In the genomic region with DNA sequence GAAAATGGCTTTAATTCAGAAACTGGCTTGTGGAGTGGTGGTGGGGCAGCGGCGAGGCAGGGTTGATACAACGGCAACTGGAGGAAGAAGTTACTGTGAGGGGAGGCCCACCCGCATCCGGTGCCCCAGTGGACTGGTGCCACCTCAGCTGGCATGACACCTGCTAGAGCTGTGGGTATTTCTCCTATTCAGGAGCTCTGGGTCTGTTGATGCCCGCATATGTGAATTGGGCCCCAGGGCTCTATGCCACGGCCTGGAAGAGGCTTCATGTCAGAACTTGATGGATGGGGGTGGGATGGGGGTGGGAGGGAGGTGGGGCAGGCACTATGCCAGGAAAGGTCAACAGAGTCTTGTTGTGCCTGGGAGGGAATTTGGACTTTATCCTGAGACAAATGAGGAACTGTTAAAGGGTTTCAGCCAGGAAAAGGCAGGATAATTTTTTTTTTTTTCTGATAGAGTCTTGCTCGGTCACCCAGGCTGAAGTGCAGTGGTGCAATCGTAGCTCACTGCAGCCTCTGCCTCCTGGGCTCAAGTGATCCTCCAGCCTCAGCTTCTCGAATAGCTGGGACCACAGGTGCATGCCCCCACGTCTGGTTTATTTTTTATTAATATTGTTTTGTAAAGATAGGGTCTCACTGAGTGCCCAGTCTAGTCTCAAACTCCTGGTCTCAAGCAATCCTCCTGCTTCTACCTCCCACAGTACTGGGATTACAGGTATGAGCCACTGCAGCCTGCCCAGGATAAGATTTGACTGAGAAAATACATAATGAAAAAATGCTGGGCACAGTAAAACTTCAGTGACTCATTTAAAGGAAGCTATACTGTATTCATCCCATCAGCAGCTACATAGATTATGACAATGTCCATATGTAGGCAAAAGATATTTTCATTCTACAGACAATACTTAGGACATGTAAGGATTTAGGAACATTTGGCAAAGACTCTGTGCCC, we compare ENCODE assay signal across 1 cellular context.
TF ChIP-seq lines count a peak whose summit lies in the region.

No MANE protein-coding gene starts in this region.

TF ChIP-seq in HepG2, 621 proteins besides CTCF, POLR2A, EP300 and RAD21 (continued from another document and continues in another):
- TF ChIP-seq, protein P1, sequence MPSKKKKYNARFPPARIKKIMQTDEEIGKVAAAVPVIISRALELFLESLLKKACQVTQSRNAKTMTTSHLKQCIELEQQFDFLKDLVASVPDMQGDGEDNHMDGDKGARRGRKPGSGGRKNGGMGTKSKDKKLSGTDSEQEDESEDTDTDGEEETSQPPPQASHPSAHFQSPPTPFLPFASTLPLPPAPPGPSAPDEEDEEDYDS (CRISPR knock-in tag; IDR thresholded peaks at IDR 0.05): 0 out of 2 replicates have a peak, but pooled peaks have one; percentile 18
- TF ChIP-seq NFKB2 (CRISPR knock-in tag; IDR thresholded peaks at IDR 0.05; ENCODE audit: borderline replicate concordance) (no peak), SAP130 (CRISPR knock-in tag; IDR thresholded peaks at IDR 0.05; ENCODE audit: low read depth) (peak; percentile 70), ZMYM3 (CRISPR knock-in tag; IDR thresholded peaks at IDR 0.05) (peak; percentile 60; the same call in 1 of the 2 replicates), ZNF773 (CRISPR knock-in tag; IDR thresholded peaks at IDR 0.05; ENCODE audit: borderline replicate concordance) (no peak), FOXP1 (IDR thresholded peaks at IDR 0.05) (no peak; the same call in 1 of the 2 replicates), FOXP1 (CRISPR knock-in tag; IDR thresholded peaks at IDR 0.05) (peak; percentile 68; the same call in 1 of the 2 replicates), ZFP36 (IDR thresholded peaks at IDR 0.05; ENCODE audit: borderline replicate concordance, low read depth, low read length, partially characterized antibody) (no peak), ZNF24 (IDR thresholded peaks at IDR 0.05) (no peak), ZNF672 (CRISPR knock-in tag; IDR thresholded peaks at IDR 0.05) (no peak), CENPT (CRISPR knock-in tag; IDR thresholded peaks at IDR 0.05; ENCODE audit: low read depth) (no peak), RFX5 (IDR thresholded peaks at IDR 0.05; ENCODE audit: low read depth, low read length) (no peak), RFXAP (CRISPR knock-in tag; IDR thresholded peaks at IDR 0.05; ENCODE audit: borderline replicate concordance) (0 out of 2 replicates have a peak, but pooled peaks have one; percentile 34), CCDC6 (CRISPR knock-in tag; IDR thresholded peaks at IDR 0.05) (no peak), DR1 (CRISPR knock-in tag; IDR thresholded peaks at IDR 0.05) (no peak), SMC3 (IDR thresholded peaks at IDR 0.05; ENCODE audit: low read length) (no peak), SETDB1 (CRISPR knock-in tag; IDR thresholded peaks at IDR 0.05; ENCODE audit: borderline replicate concordance) (no peak), FOSL1 (CRISPR knock-in tag; IDR thresholded peaks at IDR 0.05; ENCODE audit: borderline replicate concordance) (no peak), TAF15 (IDR thresholded peaks at IDR 0.05; ENCODE audit: low read depth, low read length, poor library complexity, severe bottlenecking) (no peak), ZSCAN29 (CRISPR knock-in tag; conservative IDR thresholded peaks at IDR 0.05) (0 out of 2 replicates have a peak, but pooled peaks have one; percentile 67), EZH2 (conservative IDR thresholded peaks at IDR 0.05; ENCODE audit: low read depth, low read length) (no peak), CEBPB (IDR thresholded peaks at IDR 0.05; ENCODE audit: borderline replicate concordance, low read depth, low read length) (peak; percentile 82), ZNF841 (CRISPR knock-in tag; IDR thresholded peaks at IDR 0.05; ENCODE audit: borderline replicate concordance) (no peak), ESRRA (CRISPR knock-in tag; IDR thresholded peaks at IDR 0.05; ENCODE audit: low read depth) (0 out of 2 replicates have a peak, but pooled peaks have one; percentile 59), TBX2 (CRISPR knock-in tag; IDR thresholded peaks at IDR 0.05; ENCODE audit: borderline replicate concordance) (no peak), GTF2F1 (IDR thresholded peaks at IDR 0.05; ENCODE audit: low read length) (no peak), RORA (CRISPR knock-in tag; IDR thresholded peaks at IDR 0.05) (no peak), KLF9 (CRISPR knock-in tag; IDR thresholded peaks at IDR 0.05; ENCODE audit: low read depth) (peak; percentile 26; the same call in 1 of the 2 replicates), STAT5B (CRISPR knock-in tag; IDR thresholded peaks at IDR 0.05) (no peak), SMAD1 (CRISPR knock-in tag; IDR thresholded peaks at IDR 0.05; ENCODE audit: borderline replicate concordance, low read depth) (no peak), SRY (CRISPR knock-in tag; IDR thresholded peaks at IDR 0.05) (no peak), ZNF12 (CRISPR knock-in tag; IDR thresholded peaks at IDR 0.05) (no peak), MED1 (CRISPR knock-in tag; IDR thresholded peaks at IDR 0.05) (peak; percentile 68; the same call in 1 of the 2 replicates), FOXA1 (IDR thresholded peaks at IDR 0.05) (no peak), FOXA1 (CRISPR knock-in tag; IDR thresholded peaks at IDR 0.05) (peak; percentile 57)
- TF ChIP-seq, protein P2, sequence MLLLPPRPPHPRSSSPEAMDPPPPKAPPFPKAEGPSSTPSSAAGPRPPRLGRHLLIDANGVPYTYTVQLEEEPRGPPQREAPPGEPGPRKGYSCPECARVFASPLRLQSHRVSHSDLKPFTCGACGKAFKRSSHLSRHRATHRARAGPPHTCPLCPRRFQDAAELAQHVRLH (CRISPR knock-in tag; IDR thresholded peaks at IDR 0.05; ENCODE audit: borderline replicate concordance, low read depth): no peak
- TF ChIP-seq, protein P3, sequence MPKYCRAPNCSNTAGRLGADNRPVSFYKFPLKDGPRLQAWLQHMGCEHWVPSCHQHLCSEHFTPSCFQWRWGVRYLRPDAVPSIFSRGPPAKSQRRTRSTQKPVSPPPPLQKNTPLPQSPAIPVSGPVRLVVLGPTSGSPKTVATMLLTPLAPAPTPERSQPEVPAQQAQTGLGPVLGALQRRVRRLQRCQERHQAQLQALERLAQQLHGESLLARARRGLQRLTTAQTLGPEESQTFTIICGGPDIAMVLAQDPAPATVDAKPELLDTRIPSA (CRISPR knock-in tag; IDR thresholded peaks at IDR 0.05; ENCODE audit: borderline replicate concordance): no peak
- TF ChIP-seq, protein P4, sequence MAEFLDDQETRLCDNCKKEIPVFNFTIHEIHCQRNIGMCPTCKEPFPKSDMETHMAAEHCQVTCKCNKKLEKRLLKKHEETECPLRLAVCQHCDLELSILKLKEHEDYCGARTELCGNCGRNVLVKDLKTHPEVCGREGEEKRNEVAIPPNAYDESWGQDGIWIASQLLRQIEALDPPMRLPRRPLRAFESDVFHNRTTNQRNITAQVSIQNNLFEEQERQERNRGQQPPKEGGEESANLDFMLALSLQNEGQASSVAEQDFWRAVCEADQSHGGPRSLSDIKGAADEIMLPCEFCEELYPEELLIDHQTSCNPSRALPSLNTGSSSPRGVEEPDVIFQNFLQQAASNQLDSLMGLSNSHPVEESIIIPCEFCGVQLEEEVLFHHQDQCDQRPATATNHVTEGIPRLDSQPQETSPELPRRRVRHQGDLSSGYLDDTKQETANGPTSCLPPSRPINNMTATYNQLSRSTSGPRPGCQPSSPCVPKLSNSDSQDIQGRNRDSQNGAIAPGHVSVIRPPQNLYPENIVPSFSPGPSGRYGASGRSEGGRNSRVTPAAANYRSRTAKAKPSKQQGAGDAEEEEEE (CRISPR knock-in tag; IDR thresholded peaks at IDR 0.05; ENCODE audit: borderline replicate concordance): no peak
- TF ChIP-seq, protein P5, sequence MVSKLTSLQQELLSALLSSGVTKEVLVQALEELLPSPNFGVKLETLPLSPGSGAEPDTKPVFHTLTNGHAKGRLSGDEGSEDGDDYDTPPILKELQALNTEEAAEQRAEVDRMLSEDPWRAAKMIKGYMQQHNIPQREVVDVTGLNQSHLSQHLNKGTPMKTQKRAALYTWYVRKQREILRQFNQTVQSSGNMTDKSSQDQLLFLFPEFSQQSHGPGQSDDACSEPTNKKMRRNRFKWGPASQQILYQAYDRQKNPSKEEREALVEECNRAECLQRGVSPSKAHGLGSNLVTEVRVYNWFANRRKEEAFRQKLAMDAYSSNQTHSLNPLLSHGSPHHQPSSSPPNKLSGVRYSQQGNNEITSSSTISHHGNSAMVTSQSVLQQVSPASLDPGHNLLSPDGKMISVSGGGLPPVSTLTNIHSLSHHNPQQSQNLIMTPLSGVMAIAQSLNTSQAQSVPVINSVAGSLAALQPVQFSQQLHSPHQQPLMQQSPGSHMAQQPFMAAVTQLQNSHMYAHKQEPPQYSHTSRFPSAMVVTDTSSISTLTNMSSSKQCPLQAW (CRISPR knock-in tag; IDR thresholded peaks at IDR 0.05): peak; percentile 39; the same call in 1 of the 2 replicates
- TF ChIP-seq, protein P6, sequence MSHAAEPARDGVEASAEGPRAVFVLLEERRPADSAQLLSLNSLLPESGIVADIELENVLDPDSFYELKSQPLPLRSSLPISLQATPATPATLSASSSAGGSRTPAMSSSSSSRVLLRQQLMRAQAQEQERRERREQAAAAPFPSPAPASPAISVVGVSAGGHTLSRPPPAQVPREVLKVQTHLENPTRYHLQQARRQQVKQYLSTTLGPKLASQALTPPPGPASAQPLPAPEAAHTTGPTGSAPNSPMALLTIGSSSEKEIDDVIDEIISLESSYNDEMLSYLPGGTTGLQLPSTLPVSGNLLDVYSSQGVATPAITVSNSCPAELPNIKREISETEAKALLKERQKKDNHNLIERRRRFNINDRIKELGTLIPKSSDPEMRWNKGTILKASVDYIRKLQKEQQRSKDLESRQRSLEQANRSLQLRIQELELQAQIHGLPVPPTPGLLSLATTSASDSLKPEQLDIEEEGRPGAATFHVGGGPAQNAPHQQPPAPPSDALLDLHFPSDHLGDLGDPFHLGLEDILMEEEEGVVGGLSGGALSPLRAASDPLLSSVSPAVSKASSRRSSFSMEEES (CRISPR knock-in tag; IDR thresholded peaks at IDR 0.05): no peak
- TF ChIP-seq, protein P7, sequence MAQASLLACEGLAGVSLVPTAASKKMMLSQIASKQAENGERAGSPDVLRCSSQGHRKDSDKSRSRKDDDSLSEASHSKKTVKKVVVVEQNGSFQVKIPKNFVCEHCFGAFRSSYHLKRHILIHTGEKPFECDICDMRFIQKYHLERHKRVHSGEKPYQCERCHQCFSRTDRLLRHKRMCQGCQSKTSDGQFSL (CRISPR knock-in tag; IDR thresholded peaks at IDR 0.05): no peak
- TF ChIP-seq, protein P8, sequence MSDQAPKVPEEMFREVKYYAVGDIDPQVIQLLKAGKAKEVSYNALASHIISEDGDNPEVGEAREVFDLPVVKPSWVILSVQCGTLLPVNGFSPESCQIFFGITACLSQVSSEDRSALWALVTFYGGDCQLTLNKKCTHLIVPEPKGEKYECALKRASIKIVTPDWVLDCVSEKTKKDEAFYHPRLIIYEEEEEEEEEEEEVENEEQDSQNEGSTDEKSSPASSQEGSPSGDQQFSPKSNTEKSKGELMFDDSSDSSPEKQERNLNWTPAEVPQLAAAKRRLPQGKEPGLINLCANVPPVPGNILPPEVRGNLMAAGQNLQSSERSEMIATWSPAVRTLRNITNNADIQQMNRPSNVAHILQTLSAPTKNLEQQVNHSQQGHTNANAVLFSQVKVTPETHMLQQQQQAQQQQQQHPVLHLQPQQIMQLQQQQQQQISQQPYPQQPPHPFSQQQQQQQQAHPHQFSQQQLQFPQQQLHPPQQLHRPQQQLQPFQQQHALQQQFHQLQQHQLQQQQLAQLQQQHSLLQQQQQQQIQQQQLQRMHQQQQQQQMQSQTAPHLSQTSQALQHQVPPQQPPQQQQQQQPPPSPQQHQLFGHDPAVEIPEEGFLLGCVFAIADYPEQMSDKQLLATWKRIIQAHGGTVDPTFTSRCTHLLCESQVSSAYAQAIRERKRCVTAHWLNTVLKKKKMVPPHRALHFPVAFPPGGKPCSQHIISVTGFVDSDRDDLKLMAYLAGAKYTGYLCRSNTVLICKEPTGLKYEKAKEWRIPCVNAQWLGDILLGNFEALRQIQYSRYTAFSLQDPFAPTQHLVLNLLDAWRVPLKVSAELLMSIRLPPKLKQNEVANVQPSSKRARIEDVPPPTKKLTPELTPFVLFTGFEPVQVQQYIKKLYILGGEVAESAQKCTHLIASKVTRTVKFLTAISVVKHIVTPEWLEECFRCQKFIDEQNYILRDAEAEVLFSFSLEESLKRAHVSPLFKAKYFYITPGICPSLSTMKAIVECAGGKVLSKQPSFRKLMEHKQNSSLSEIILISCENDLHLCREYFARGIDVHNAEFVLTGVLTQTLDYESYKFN (CRISPR knock-in tag; conservative IDR thresholded peaks at IDR 0.05): peak; percentile 80
- TF ChIP-seq, protein P9, sequence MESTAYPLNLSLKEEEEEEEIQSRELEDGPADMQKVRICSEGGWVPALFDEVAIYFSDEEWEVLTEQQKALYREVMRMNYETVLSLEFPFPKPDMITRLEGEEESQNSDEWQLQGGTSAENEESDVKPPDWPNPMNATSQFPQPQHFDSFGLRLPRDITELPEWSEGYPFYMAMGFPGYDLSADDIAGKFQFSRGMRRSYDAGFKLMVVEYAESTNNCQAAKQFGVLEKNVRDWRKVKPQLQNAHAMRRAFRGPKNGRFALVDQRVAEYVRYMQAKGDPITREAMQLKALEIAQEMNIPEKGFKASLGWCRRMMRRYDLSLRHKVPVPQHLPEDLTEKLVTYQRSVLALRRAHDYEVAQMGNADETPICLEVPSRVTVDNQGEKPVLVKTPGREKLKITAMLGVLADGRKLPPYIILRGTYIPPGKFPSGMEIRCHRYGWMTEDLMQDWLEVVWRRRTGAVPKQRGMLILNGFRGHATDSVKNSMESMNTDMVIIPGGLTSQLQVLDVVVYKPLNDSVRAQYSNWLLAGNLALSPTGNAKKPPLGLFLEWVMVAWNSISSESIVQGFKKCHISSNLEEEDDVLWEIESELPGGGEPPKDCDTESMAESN (CRISPR knock-in tag; conservative IDR thresholded peaks at IDR 0.05): 0 out of 2 replicates have a peak, but pooled peaks have one; percentile 23
- TF ChIP-seq, protein P10, sequence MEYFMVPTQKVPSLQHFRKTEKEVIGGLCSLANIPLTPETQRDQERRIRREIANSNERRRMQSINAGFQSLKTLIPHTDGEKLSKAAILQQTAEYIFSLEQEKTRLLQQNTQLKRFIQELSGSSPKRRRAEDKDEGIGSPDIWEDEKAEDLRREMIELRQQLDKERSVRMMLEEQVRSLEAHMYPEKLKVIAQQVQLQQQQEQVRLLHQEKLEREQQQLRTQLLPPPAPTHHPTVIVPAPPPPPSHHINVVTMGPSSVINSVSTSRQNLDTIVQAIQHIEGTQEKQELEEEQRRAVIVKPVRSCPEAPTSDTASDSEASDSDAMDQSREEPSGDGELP (IDR thresholded peaks at IDR 0.05; ENCODE audit: borderline replicate concordance, low read depth): peak; percentile 65; the same call in 1 of the 2 replicates
- TF ChIP-seq, protein P11, sequence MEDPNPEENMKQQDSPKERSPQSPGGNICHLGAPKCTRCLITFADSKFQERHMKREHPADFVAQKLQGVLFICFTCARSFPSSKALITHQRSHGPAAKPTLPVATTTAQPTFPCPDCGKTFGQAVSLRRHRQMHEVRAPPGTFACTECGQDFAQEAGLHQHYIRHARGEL (CRISPR knock-in tag; IDR thresholded peaks at IDR 0.05): no peak
- TF ChIP-seq, protein P12, sequence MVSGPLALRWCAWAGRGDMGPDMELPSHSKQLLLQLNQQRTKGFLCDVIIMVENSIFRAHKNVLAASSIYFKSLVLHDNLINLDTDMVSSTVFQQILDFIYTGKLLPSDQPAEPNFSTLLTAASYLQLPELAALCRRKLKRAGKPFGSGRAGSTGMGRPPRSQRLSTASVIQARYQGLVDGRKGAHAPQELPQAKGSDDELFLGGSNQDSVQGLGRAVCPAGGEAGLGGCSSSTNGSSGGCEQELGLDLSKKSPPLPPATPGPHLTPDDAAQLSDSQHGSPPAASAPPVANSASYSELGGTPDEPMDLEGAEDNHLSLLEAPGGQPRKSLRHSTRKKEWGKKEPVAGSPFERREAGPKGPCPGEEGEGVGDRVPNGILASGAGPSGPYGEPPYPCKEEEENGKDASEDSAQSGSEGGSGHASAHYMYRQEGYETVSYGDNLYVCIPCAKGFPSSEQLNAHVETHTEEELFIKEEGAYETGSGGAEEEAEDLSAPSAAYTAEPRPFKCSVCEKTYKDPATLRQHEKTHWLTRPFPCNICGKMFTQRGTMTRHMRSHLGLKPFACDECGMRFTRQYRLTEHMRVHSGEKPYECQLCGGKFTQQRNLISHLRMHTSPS (CRISPR knock-in tag; IDR thresholded peaks at IDR 0.05; ENCODE audit: low read depth): peak; percentile 87
